8 cellular contexts compared by ENCODE assay signal in the genomic region with DNA sequence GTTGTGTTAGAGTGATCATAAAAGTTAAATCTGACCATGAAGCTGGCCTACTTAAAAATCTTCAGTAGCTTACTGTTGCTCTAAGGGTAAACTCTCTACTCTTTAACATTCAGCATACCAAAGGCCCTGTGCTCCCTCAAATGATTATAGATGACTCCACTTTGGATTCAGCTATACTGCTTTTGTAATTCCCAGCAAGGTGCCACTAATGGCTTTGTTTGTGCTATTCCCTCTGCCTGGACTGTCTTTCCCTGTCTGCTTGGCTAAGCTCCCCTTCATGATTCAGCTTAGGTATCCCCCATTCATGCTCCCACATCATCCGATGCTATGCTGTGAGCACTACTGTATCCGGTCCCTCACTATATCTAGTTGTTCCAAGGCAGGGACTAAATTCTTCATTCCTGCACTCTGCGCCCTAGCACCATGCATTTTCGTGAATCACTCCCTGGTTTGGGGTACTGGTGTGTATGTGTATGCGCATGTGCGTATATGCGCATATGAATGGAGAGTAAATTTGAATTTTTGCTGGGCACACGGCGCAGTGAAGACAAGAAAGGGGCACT. TPM values are rescaled to one million over a fixed set of nuclear protein-coding genes. Genes with fewer than 3 reads are reported as not detected.
DNase-seq lines count a peak whose midpoint lies in the region; ATAC-seq and TF ChIP-seq lines count a peak whose summit lies in the region.

No MANE protein-coding gene starts in this region.

- H3K14ac ChIP-seq in H9 (ENCODE audit: insufficient read depth, low read length): no peak overlapping the region

- DNase-seq in H9 (no peak), T-helper 17 cell (no peak), foreskin keratinocyte (no peak), psoas muscle (no peak), NCI-H1105 (lab: John Stamatoyannopoulos, UW) (no peak)

- H3K4me3 ChIP-seq in BLaER1 treated with 17β-estradiol and CSF1 and Interleukin-3, amounts not matched to agents 10 nM and 100 nM: peak overlapping the region; percentile 59 to 73 (median 70)
- H3K4me3 ChIP-seq in psoas muscle: peak overlapping the region; percentile 76

- H3K36me3 Mint-ChIP-seq in H9 (ENCODE audit: insufficient read depth in 1 of 3, low read depth in 3 of 3) (peaks cover 19 to 39% (median 27%) of the 10 kb centered on the region in 3 experiments), T-helper 17 cell (ENCODE audit: low read depth) (peaks cover under 1% of the 10 kb centered on the region)

- H2BK5ac ChIP-seq in H9 (ENCODE audit: insufficient read length, low read length): no peak overlapping the region

- H3K18ac ChIP-seq in H9 (ENCODE audit: insufficient read length, low read depth, low read length): peak overlapping the region; percentile 14

- H3K23ac ChIP-seq in H9 (ENCODE audit: insufficient read length, low read depth, low read length): no peak overlapping the region

- H2BK120ac ChIP-seq in H9 (ENCODE audit: low read depth, low read length, poor library complexity, severe bottlenecking): no peak overlapping the region

- H3K4me2 ChIP-seq in BLaER1 treated with 17β-estradiol and CSF1 and Interleukin-3, amounts not matched to agents 10 nM and 100 nM: peak overlapping the region; percentile 48 to 89 (median 77)
- H3K4me2 ChIP-seq in H9 (ENCODE audit: insufficient read depth, insufficient read length, low read length): peak overlapping the region; percentile 66

- peaks cover 6 to 26% (median 19%) of the 10 kb centered on the region in 10 experiments; a peak in 16 of 20 replicates for H3K4me1 ChIP-seq in BLaER1 treated with 17β-estradiol and CSF1 and Interleukin-3, amounts not matched to agents 10 nM and 100 nM
- no peaks in the 10 kb centered on the region for H3K4me1 ChIP-seq in H9 (ENCODE audit: insufficient read depth, low read length)
- no peaks in the 10 kb centered on the region for H3K4me1 ChIP-seq in foreskin keratinocyte
- H3K4me1 ChIP-seq in psoas muscle: no peaks in the 10 kb centered on the region

- no peak overlapping the region for H2AK5ac ChIP-seq in H9 (ENCODE audit: insufficient read length, low read length)

- H3K79me2 ChIP-seq in H9 (ENCODE audit: insufficient read depth, low read length): peaks cover 9% of the 10 kb centered on the region; the same call in 1 of the 2 replicates

- H4K5ac ChIP-seq in H9 (ENCODE audit: insufficient read length, low read depth, low read length): no peak overlapping the region

- H2AFZ ChIP-seq in H9 (ENCODE audit: low read length): no peak overlapping the region

- no peak overlapping the region for H4K8ac ChIP-seq in H9 (replicated peaks; ENCODE audit: insufficient read length, low read depth, low read length)

- peaks cover 0 to 8% (median 0%) of the 10 kb centered on the region in 11 experiments; a peak in 3 of 22 replicates for H3K9me3 ChIP-seq in BLaER1 treated with 17β-estradiol and CSF1 and Interleukin-3, amounts not matched to agents 10 nM and 100 nM (replicated peaks in 1 of 11)
- peaks cover 20% of the 10 kb centered on the region for H3K9me3 ChIP-seq in H9 (ENCODE audit: control insufficient read depth, low read depth, low read length)
- no peaks in the 10 kb centered on the region for H3K9me3 ChIP-seq in T-helper 17 cell (ENCODE audit: control insufficient read depth, low read length, poor library complexity, severe bottlenecking)
- H3K9me3 ChIP-seq in psoas muscle: no peaks in the 10 kb centered on the region

- H3K4ac ChIP-seq in H9 (ENCODE audit: low read depth, low read length): no peak overlapping the region

- H3K27me3 Mint-ChIP-seq in H9 (ENCODE audit: low read depth) (peaks cover 1% of the 10 kb centered on the region; the same call in 1 of the 2 replicates), T-helper 17 cell (no peaks in the 10 kb centered on the region)

- WGBS in H9 (ENCODE audit: extremely low coverage, insufficient read length, low lambda C conversion rate): no CpG with 5 or more reads among the region's 9 CpGs
- WGBS in psoas muscle, 3 donors: 0 to 33% (median 1%) methylated on average over 9 of the region's 9 CpGs

- TF ChIP-seq CTCF in H9 (conservative IDR thresholded peaks at IDR 0.05) (no peak), foreskin keratinocyte (conservative IDR thresholded peaks at IDR 0.05) (no peak), psoas muscle (IDR thresholded peaks at IDR 0.05) (no peak)

- no peaks in the 10 kb centered on the region for H3K79me1 ChIP-seq in H9 (ENCODE audit: insufficient read depth, low read depth, low read length, poor library complexity, severe bottlenecking)

- intact Hi-C loops in psoas muscle (cut with DNase I): no loop called here

- H2BK15ac ChIP-seq in H9 (ENCODE audit: low read depth, low read length): no peak overlapping the region

- peak overlapping the region; percentile 90 for H3K4me3 Mint-ChIP-seq in H9
- peak overlapping the region; percentile 94 for H3K4me3 Mint-ChIP-seq in T-helper 17 cell

- H4K91ac ChIP-seq in H9 (ENCODE audit: insufficient read length, low read depth, low read length): no peak overlapping the region

- H3K36me3 ChIP-seq in BLaER1 treated with 17β-estradiol and CSF1 and Interleukin-3, amounts not matched to agents 10 nM and 100 nM: peaks cover 4 to 27% (median 17%) of the 10 kb centered on the region in 11 experiments; a peak in 19 of 22 replicates
- peaks cover 0 to 13% of the 10 kb centered on the region in 2 donors for H3K36me3 ChIP-seq in psoas muscle (ENCODE audit: insufficient read depth in 1 of 2, low read depth in 1 of 2)

- no peak overlapping the region for H2BK20ac ChIP-seq in H9 (ENCODE audit: low read depth, low read length, poor library complexity, severe bottlenecking)

- peak; percentile 56 for ATAC-seq in T-helper 17 cell
- peak; percentile 74 for ATAC-seq in foreskin keratinocyte
- ATAC-seq in psoas muscle: peak; percentile 42 to 63 (median 60)
- ATAC-seq in GM21423 (IDR thresholded peaks at IDR 0.05; ENCODE audit: unreplicated experiment): no peak
- ATAC-seq in GM18870 (IDR thresholded peaks at IDR 0.05; ENCODE audit: unreplicated experiment): no peak

- H3K27ac ChIP-seq in BLaER1 treated with 17β-estradiol and CSF1 and Interleukin-3, amounts not matched to agents 10 nM and 100 nM: peak overlapping the region in 10 of 11 experiments; percentile 90 to 94 (median 92); a peak in 15 of 22 replicates
- H3K27ac ChIP-seq in H9 (ENCODE audit: insufficient read length, low read depth, low read length): peak overlapping the region; percentile 47
- H3K27ac ChIP-seq in foreskin keratinocyte: peak overlapping the region; percentile 93
- peak overlapping the region; percentile 85 for H3K27ac ChIP-seq in psoas muscle

- peaks cover 72 to 77% of the 10 kb centered on the region in 2 experiments for H3K9me3 Mint-ChIP-seq in H9

- H2BK12ac ChIP-seq in H9 (ENCODE audit: insufficient read length, low read depth, low read length): no peak overlapping the region

- H3K9ac ChIP-seq in BLaER1 treated with 17β-estradiol and CSF1 and Interleukin-3, amounts not matched to agents 10 nM and 100 nM: peak overlapping the region in 10 of 11 experiments; percentile 84 to 92 (median 90); a peak in 18 of 22 replicates
- H3K9ac ChIP-seq in H9 (ENCODE audit: extremely low read depth, insufficient read length, low read length): peak overlapping the region; percentile 56

- peak overlapping the region; percentile 96 to 99 (median 98) for H3K27ac Mint-ChIP-seq in H9
- H3K27ac Mint-ChIP-seq in T-helper 17 cell: peak overlapping the region; percentile 96

- no peak overlapping the region for H3T11ph ChIP-seq in H9 (ENCODE audit: low read length)

- peaks cover 8% of the 10 kb centered on the region for H3K23me2 ChIP-seq in H9 (ENCODE audit: insufficient read length, low read depth, low read length, poor library complexity, severe bottlenecking)

- H3K56ac ChIP-seq in H9 (ENCODE audit: insufficient read length, low read depth, low read length): no peak overlapping the region

- H3K4me1 Mint-ChIP-seq in H9: peaks cover 16 to 19% of the 10 kb centered on the region in 2 experiments
- H3K4me1 Mint-ChIP-seq in T-helper 17 cell: peaks cover 34% of the 10 kb centered on the region

- H3K27me3 ChIP-seq in BLaER1 treated with 17β-estradiol and CSF1 and Interleukin-3, amounts not matched to agents 10 nM and 100 nM: peaks cover 89 to 100% (median 99%) of the 10 kb centered on the region in 11 experiments
- no peaks in the 10 kb centered on the region for H3K27me3 ChIP-seq in H9 (ENCODE audit: insufficient read depth, low read length)
- H3K27me3 ChIP-seq in foreskin keratinocyte: no peaks in the 10 kb centered on the region
- peaks cover 0 to 24% (median 0%) of the 10 kb centered on the region in 3 donors for H3K27me3 ChIP-seq in psoas muscle (ENCODE audit: insufficient read depth in 3 of 3, low read length in 2 of 3)

- peaks cover 0 to 34% (median 14%) of the 10 kb centered on the region in 11 experiments; a peak in 10 of 22 replicates for H4K20me1 ChIP-seq in BLaER1 treated with 17β-estradiol and CSF1 and Interleukin-3, amounts not matched to agents 10 nM and 100 nM
- H4K20me1 ChIP-seq in H9 (ENCODE audit: control insufficient read depth, insufficient read depth, insufficient read length): no peaks in the 10 kb centered on the region

RNA-seq across cellular contexts. Expression of gene PBDC1, which starts 0.5 kb away (rescaled TPM):
- total RNA-seq in H9 (2021) (52.0 and 55.0 TPM in 2 replicates), T-helper 17 cell (10 to 100 TPM; 16.9 to 20.0 TPM), foreskin keratinocyte (24.1 and 34.9 TPM in 2 replicates), psoas muscle (10 to 100 TPM; 21.0 to 30.8 (median 26.4) TPM)
- polyA plus RNA-seq in foreskin keratinocyte (41.7 and 48.6 TPM in 2 replicates), psoas muscle (10 to 100 TPM; 26.2 to 47.3 (median 32.1) TPM)

Comparison
In these comparisons a context has a peak if more than half of its experiments do, and no peak if none do; other contexts are left out.
1. ATAC-seq: peak in T-helper 17 cell (single experiment), foreskin keratinocyte (single experiment) and psoas muscle (4 of 4); none in GM21423 (single experiment) and GM18870 (single experiment).
2. Peak in every context shown above with its lines, with median percentiles within 50 percentile points of each other: H3K27ac ChIP-seq.